22 cellular contexts compared by ENCODE assay signal in the genomic region with DNA sequence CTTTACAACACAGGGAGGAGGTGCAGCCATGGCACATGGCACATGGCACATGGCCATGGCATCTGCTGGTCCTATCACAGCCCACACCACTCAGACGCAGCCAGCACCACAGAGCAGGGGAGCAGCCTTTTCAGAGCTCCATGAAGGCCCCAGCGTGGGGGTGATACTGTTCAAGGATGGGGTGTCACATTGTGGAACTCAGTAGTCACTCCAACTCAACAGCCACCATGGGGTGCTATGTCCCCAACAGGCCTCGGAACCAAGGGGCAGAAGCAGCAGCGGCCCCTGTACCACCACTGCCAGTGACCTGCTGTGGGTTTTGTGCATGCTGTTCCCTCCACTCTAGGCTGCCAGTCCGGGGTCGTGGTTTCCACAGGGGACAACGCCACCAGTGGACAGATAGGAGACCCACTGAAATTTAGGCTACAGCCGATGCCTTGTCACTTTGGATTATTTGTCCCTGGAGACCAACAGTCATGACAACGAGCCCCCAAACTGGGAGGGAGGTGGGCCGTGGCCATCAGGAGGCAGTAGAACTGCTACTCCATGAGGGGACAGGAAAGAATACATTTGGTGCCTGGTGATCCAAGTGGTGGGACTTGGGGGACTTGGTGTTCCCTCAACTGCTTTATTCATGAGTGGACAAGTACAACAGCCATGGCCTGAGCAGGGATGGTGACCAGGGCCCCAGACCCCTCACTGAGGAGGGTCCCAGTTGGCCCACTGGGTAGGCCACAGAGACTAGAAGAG. TPM values are rescaled to one million over a fixed set of nuclear protein-coding genes. Genes with fewer than 3 reads are reported as not detected.
A peak's percentile ranks its signal among the peaks of the same experiment; 100 is the strongest.
DNase-seq lines count a peak whose midpoint lies in the region; ATAC-seq, FAIRE-seq and TF ChIP-seq lines count a peak whose summit lies in the region.
"Had no signal": no experiment of that assay in that cellular context is flagged by ENCODE, and none has a peak within 500 bp of the region (broad histone marks: within the 10 kb centered on the region; RNA-seq: fewer than 3 reads in every experiment).

No MANE protein-coding gene starts in this region.

- peak overlapping the region; percentile 31 for H2BK12ac ChIP-seq in neuronal stem cell (ENCODE audit: low read length)

- WGBS in HepG2 (ENCODE audit: low lambda C conversion rate): 13% methylated on average over 6 of the region's 10 CpGs
- no CpG with 5 or more reads among the region's 10 CpGs for WGBS in neuronal stem cell (ENCODE audit: extremely low coverage in 2 of 2, insufficient read length in 2 of 2, insufficient replicate concordance in 1 of 2), 2 donors
- 81 to 86% methylated on average over 8 to 10 of the region's 10 CpGs for WGBS in testis, 2 donors

- H3K4me3 ChIP-seq in HepG2 (replicated peaks in 1 of 3; ENCODE audit: insufficient read depth in 1 of 3, low read depth in 2 of 3, low read length in 3 of 3) (no peak overlapping the region), neuronal stem cell (ENCODE audit: low read length in 2 of 2) (peak overlapping the region in 1 of 2 donors; percentile 38), testis (no peak overlapping the region)
- H3K4me3 ChIP-seq: A549 had no signal

- ATAC-seq in HepG2: no peak
- ATAC-seq: A549 had no signal

- peak overlapping the region; percentile 67 for H2BK5ac ChIP-seq in neuronal stem cell (ENCODE audit: low read length)

- TF ChIP-seq CTCF in HepG2 (CRISPR knock-in tag; IDR thresholded peaks at IDR 0.05) (no peak), testis (IDR thresholded peaks at IDR 0.05) (no peak)

- H3K18ac ChIP-seq in neuronal stem cell (ENCODE audit: low read length): peak overlapping the region; percentile 87

- no peaks in the 10 kb centered on the region for H4K20me1 ChIP-seq in HepG2 (ENCODE audit: insufficient read depth, low read length)

- DNase-seq in activated CD8-positive, alpha-beta memory T cell treated with anti-CD3 and anti-CD28 coated beads, Interleukin-2, amount 50 U/mL, for 48 hours: peak; percentile 18
- DNase-seq in activated CD8-positive, alpha-beta memory T cell treated with anti-CD3 and anti-CD28 coated beads, Interleukin-2, amount 50 U/mL, for 4 hours: no peak
- DNase-seq in HepG2 (ENCODE audit: low spot score): no peak
- DNase-seq in neuronal stem cell (ENCODE audit: low spot score): no peak
- DNase-seq in anterior cingulate cortex (lab: John Stamatoyannopoulos, UW): no peak
- DNase-seq in testis: no peak
- no peak for DNase-seq in stimulated activated CD4-positive, alpha-beta T cell treated with anti-CD3 and anti-CD28 coated beads, Interleukin-4, amount 100 ng/mL, for 24 hours
- DNase-seq: AML-193; Caco-2; CD4-positive, alpha-beta T cell; DMS153; DMS79; GDM1; GOT3; H9 had no signal

- FAIRE-seq in HepG2 (lab: Jason Lieb, UNC): no peak
- FAIRE-seq: A549, GM12892, GM18507 had no signal

- H4K8ac ChIP-seq in neuronal stem cell (ENCODE audit: low read depth, low read length): no peak overlapping the region

- CTCF ChIA-PET in HepG2 (lab: Yijun Ruan, JAX; ENCODE audit: low intra/inter-chr PET ratio, low total read pairs): no interaction called here

- TF ChIP-seq POLR2A in HepG2 (IDR thresholded peaks at IDR 0.05; ENCODE audit: insufficient read depth in 1 of 2, low read depth in 2 of 2, low read length in 2 of 2): no peak
- TF ChIP-seq POLR2A in testis (IDR thresholded peaks at IDR 0.05): no peak

- H3K27me3 ChIP-seq in HepG2 (ENCODE audit: control insufficient read depth in 1 of 2, insufficient read depth in 2 of 2, low read length in 2 of 2): peaks cover 0 to 20% of the 10 kb centered on the region in 2 experiments; a peak in 4 of 5 replicates
- peaks cover 0 to 3% (median 2%) of the 10 kb centered on the region in 3 experiments for H3K27me3 ChIP-seq in neuronal stem cell (ENCODE audit: control insufficient read depth in 3 of 3, insufficient read depth in 3 of 3, low read depth in 1 of 3, low read length in 3 of 3)
- H3K27me3 ChIP-seq in testis: no peaks in the 10 kb centered on the region

- TF ChIP-seq EP300 in HepG2 (IDR thresholded peaks at IDR 0.05; ENCODE audit: low read depth in 2 of 2, low read length in 2 of 2): no peak
- TF ChIP-seq EP300 in HepG2 (CRISPR knock-in tag; IDR thresholded peaks at IDR 0.05; ENCODE audit: borderline replicate concordance): no peak

- no peaks in the 10 kb centered on the region for H3K4me1 ChIP-seq in HepG2 (ENCODE audit: insufficient read depth, low read length)
- H3K4me1 ChIP-seq in neuronal stem cell (ENCODE audit: control insufficient read depth in 2 of 2, insufficient read depth in 1 of 2, low read depth in 1 of 2, low read length in 2 of 2): no peaks in the 10 kb centered on the region
- peaks cover 3% of the 10 kb centered on the region for H3K4me1 ChIP-seq in testis
- H3K4me1 ChIP-seq: A549 had no signal

- no peak for TF ChIP-seq RAD21 in HepG2 (CRISPR knock-in tag; IDR thresholded peaks at IDR 0.05)

- H3K14ac ChIP-seq in neuronal stem cell (ENCODE audit: low read length): peak overlapping the region; percentile 63

- no TSS peak for BruUV-seq in HepG2 (replicated peaks; lab: Mats Ljungman, UMichigan)

- POLR2A ChIA-PET in HepG2 (lab: Yijun Ruan, JAX): no interaction called here

- H2BK15ac ChIP-seq in neuronal stem cell (ENCODE audit: low read length): peak overlapping the region; percentile 46

- in situ Hi-C loops in HepG2 (cut with HindIII; ENCODE audit: extremely low pct_ligation_motif_present, low pct_unique_long_range_greater_than_20kb): no loop called here

- H3K79me2 ChIP-seq in HepG2 (ENCODE audit: insufficient read depth, low read length): no peaks in the 10 kb centered on the region

- H2AFZ ChIP-seq in HepG2 (ENCODE audit: low read length) (no peak overlapping the region), neuronal stem cell (ENCODE audit: low read length) (no peak overlapping the region)

- H3K36me3 ChIP-seq in HepG2 (replicated peaks in 1 of 2; ENCODE audit: control insufficient read depth in 1 of 2, insufficient read depth in 2 of 2, low read length in 2 of 2) (no peaks in the 10 kb centered on the region), neuronal stem cell (replicated peaks in 1 of 2; ENCODE audit: control insufficient read depth in 2 of 2, insufficient read depth in 2 of 2, low read length in 2 of 2) (no peaks in the 10 kb centered on the region), testis (ENCODE audit: low read depth, missing control alignments) (no peaks in the 10 kb centered on the region)

- no peak overlapping the region for H3K9ac ChIP-seq in HepG2 (ENCODE audit: insufficient read depth, low read depth, low read length)
- H3K9ac ChIP-seq in neuronal stem cell (ENCODE audit: low read depth, low read length, poor library complexity): peak overlapping the region; percentile 55

- peak overlapping the region; percentile 66 for H3K23ac ChIP-seq in neuronal stem cell (ENCODE audit: low read depth, low read length, poor library complexity)

- H3K4ac ChIP-seq in neuronal stem cell (ENCODE audit: low read length): no peak overlapping the region

- H4K91ac ChIP-seq in neuronal stem cell (ENCODE audit: low read depth, low read length, poor library complexity): peak overlapping the region; percentile 65

- no peak overlapping the region for H3K4me2 ChIP-seq in HepG2 (ENCODE audit: low read depth, low read length)
- no peak overlapping the region for H3K4me2 ChIP-seq in neuronal stem cell (ENCODE audit: insufficient read depth, low read length, poor library complexity, severe bottlenecking)
- H3K4me2 ChIP-seq: A549 had no signal

- peaks cover 3% of the 10 kb centered on the region for H3K79me1 ChIP-seq in neuronal stem cell (ENCODE audit: low read depth, low read length)

- intact Hi-C loops in HepG2 (cut with micrococcal nuclease; ENCODE audit: unreplicated experiment): no loop called here
- intact Hi-C loops in testis (cut with DNase I; ENCODE audit: low total_unique reads): no loop called here

- H3K27ac ChIP-seq in HepG2 (ENCODE audit: extremely low read length, insufficient read depth, low read length) (no peak overlapping the region), neuronal stem cell (replicated peaks; ENCODE audit: low read length) (no peak overlapping the region), testis (no peak overlapping the region)
- H3K27ac ChIP-seq: 22Rv1, A549, C4-2B had no signal

- no peaks in the 10 kb centered on the region for H3K9me3 ChIP-seq in HepG2 (ENCODE audit: low read length)
- peaks cover 0 to 24% of the 10 kb centered on the region in 2 donors for H3K9me3 ChIP-seq in neuronal stem cell (replicated peaks in 1 of 2; ENCODE audit: control insufficient read depth in 2 of 2, insufficient read depth in 1 of 2, low read depth in 1 of 2, low read length in 2 of 2)
- no peaks in the 10 kb centered on the region for H3K9me3 ChIP-seq in testis

- H2BK120ac ChIP-seq in neuronal stem cell (ENCODE audit: low read depth, low read length): peak overlapping the region; percentile 21

- peak overlapping the region; percentile 67 for H2AK5ac ChIP-seq in neuronal stem cell (ENCODE audit: low read depth, low read length)

RNA-seq across cellular contexts. Expression of a gene that starts 30.3 kb away (rescaled TPM):
- total RNA-seq in HepG2 (2016; rRNA removed; fragmentation: Illumina TruSeq; extraction: Trizol) (not detected in 2 replicates), testis (100 to 1,000 TPM; 541 to 829 TPM)
- not detected in 2 replicates for total RNA-seq in HepG2 (2016; cell fraction: cytosol; rRNA removed; fragmentation: Illumina TruSeq; extraction: Trizol; ENCODE audit: low read depth)
- not detected in 2 replicates for total RNA-seq in HepG2 (2016; cell fraction: insoluble cytoplasmic fraction; rRNA removed; fragmentation: Illumina TruSeq; extraction: Trizol)
- not detected in 2 replicates for total RNA-seq in HepG2 (2016; cell fraction: membrane; rRNA removed; fragmentation: Illumina TruSeq; extraction: Trizol)
- not detected in 2 replicates for total RNA-seq in HepG2 (2016; cell fraction: nucleus; rRNA removed; fragmentation: Illumina TruSeq; extraction: Trizol)
- polyA plus RNA-seq in HepG2 (2011; rRNA removed) (not detected in 2 replicates), testis (ENCODE audit: insufficient read depth, low read depth, low replicate concordance) (665 TPM)
- polyA plus RNA-seq in HepG2 (2011; cell fraction: cytosol; rRNA removed): 0.05 TPM in 2 replicates
- polyA plus RNA-seq in HepG2 (2011; cell fraction: nucleus; rRNA removed): 0.26 TPM in 1 of 2 replicates, not detected in the other
- polyA plus RNA-seq in HepG2 (2012): not detected in 2 replicates
- not detected in 2 replicates for polyA plus RNA-seq in HepG2 (2016; cell fraction: cytosol; fragmentation: Illumina TruSeq; extraction: Trizol; ENCODE audit: low read depth)
- not detected in 2 replicates for polyA plus RNA-seq in HepG2 (2016; cell fraction: insoluble cytoplasmic fraction; fragmentation: Illumina TruSeq; extraction: Trizol; ENCODE audit: low read depth)
- not detected in 2 replicates for polyA plus RNA-seq in HepG2 (2016; cell fraction: membrane; fragmentation: Illumina TruSeq; extraction: Trizol; ENCODE audit: low read depth)
- polyA plus RNA-seq in HepG2 (2016; cell fraction: nucleus; fragmentation: Illumina TruSeq; extraction: Trizol; ENCODE audit: insufficient read depth, low read depth): not detected in 2 replicates
- 0.72 and 103 TPM in 2 replicates for polyA minus RNA-seq in HepG2 (2011; rRNA and poly(A)+ RNA removed; ENCODE audit: low replicate concordance)
- 0.70 TPM in 1 of 2 replicates, not detected in the other for polyA minus RNA-seq in HepG2 (2011; cell fraction: cytosol; rRNA and poly(A)+ RNA removed)
- polyA minus RNA-seq in HepG2 (2011; cell fraction: nucleus; rRNA and poly(A)+ RNA removed): 0.52 TPM in 1 of 2 replicates, not detected in the other
- polyA plus RNA-seq in neuronal stem cell (2013, experiment 1 of 2): 200 TPM
- 195 TPM for polyA plus RNA-seq in neuronal stem cell (2013, experiment 2 of 2)

RNA-seq across cellular contexts. Expression of a gene that starts 44.9 kb away (rescaled TPM):
- total RNA-seq in HepG2 (2016; rRNA removed; fragmentation: Illumina TruSeq; extraction: Trizol) (0.09 TPM in 1 of 2 replicates, not detected in the other), testis (1 to 10 TPM; 1.0 to 1.1 TPM)
- total RNA-seq in HepG2 (2016; cell fraction: cytosol; rRNA removed; fragmentation: Illumina TruSeq; extraction: Trizol; ENCODE audit: low read depth): not detected in 2 replicates
- total RNA-seq in HepG2 (2016; cell fraction: insoluble cytoplasmic fraction; rRNA removed; fragmentation: Illumina TruSeq; extraction: Trizol): 0.24 TPM in 1 of 2 replicates, not detected in the other
- not detected in 2 replicates for total RNA-seq in HepG2 (2016; cell fraction: membrane; rRNA removed; fragmentation: Illumina TruSeq; extraction: Trizol)
- total RNA-seq in HepG2 (2016; cell fraction: nucleus; rRNA removed; fragmentation: Illumina TruSeq; extraction: Trizol): 0.31 and 0.53 TPM in 2 replicates
- polyA plus RNA-seq in HepG2 (2011; rRNA removed) (0.39 and 0.70 TPM in 2 replicates), testis (ENCODE audit: insufficient read depth, low read depth, low replicate concordance) (1.5 TPM)
- polyA plus RNA-seq in HepG2 (2011; cell fraction: cytosol; rRNA removed): 0.18 and 0.34 TPM in 2 replicates
- polyA plus RNA-seq in HepG2 (2011; cell fraction: nucleus; rRNA removed): 2.2 and 7.0 TPM in 2 replicates
- polyA plus RNA-seq in HepG2 (2012): 0.51 and 1.2 TPM in 2 replicates
- not detected in 2 replicates for polyA plus RNA-seq in HepG2 (2016; cell fraction: cytosol; fragmentation: Illumina TruSeq; extraction: Trizol; ENCODE audit: low read depth)
- not detected in 2 replicates for polyA plus RNA-seq in HepG2 (2016; cell fraction: insoluble cytoplasmic fraction; fragmentation: Illumina TruSeq; extraction: Trizol; ENCODE audit: low read depth)
- polyA plus RNA-seq in HepG2 (2016; cell fraction: membrane; fragmentation: Illumina TruSeq; extraction: Trizol; ENCODE audit: low read depth): not detected in 2 replicates
- polyA plus RNA-seq in HepG2 (2016; cell fraction: nucleus; fragmentation: Illumina TruSeq; extraction: Trizol; ENCODE audit: insufficient read depth, low read depth): 0.19 and 0.56 TPM in 2 replicates
- polyA minus RNA-seq in HepG2 (2011; rRNA and poly(A)+ RNA removed; ENCODE audit: low replicate concordance): 0.07 and 1.3 TPM in 2 replicates
- not detected in 2 replicates for polyA minus RNA-seq in HepG2 (2011; cell fraction: cytosol; rRNA and poly(A)+ RNA removed)
- polyA minus RNA-seq in HepG2 (2011; cell fraction: nucleus; rRNA and poly(A)+ RNA removed): 0.90 TPM in 1 of 2 replicates, not detected in the other
- not detected for polyA plus RNA-seq in neuronal stem cell (2013, experiment 1 of 2)
- 0.01 TPM for polyA plus RNA-seq in neuronal stem cell (2013, experiment 2 of 2)
- total RNA-seq: Daoy, H9 had no signal
- polyA plus RNA-seq: A549 had no signal

RNA-seq across cellular contexts. Expression of a gene that starts 45.0 kb away (rescaled TPM):
- not detected in 2 replicates for total RNA-seq in HepG2 (2016; rRNA removed; fragmentation: Illumina TruSeq; extraction: Trizol)
- not detected in 2 replicates for total RNA-seq in HepG2 (2016; cell fraction: cytosol; rRNA removed; fragmentation: Illumina TruSeq; extraction: Trizol; ENCODE audit: low read depth)
- total RNA-seq in HepG2 (2016; cell fraction: insoluble cytoplasmic fraction; rRNA removed; fragmentation: Illumina TruSeq; extraction: Trizol): not detected in 2 replicates
- total RNA-seq in HepG2 (2016; cell fraction: membrane; rRNA removed; fragmentation: Illumina TruSeq; extraction: Trizol): not detected in 2 replicates
- not detected in 2 replicates for total RNA-seq in HepG2 (2016; cell fraction: nucleus; rRNA removed; fragmentation: Illumina TruSeq; extraction: Trizol)
- 0.03 and 0.08 TPM in 2 replicates for polyA plus RNA-seq in HepG2 (2011; rRNA removed)
- 0.04 TPM in 1 of 2 replicates, not detected in the other for polyA plus RNA-seq in HepG2 (2011; cell fraction: cytosol; rRNA removed)
- polyA plus RNA-seq in HepG2 (2011; cell fraction: nucleus; rRNA removed): 0.09 and 0.11 TPM in 2 replicates
- not detected in 2 replicates for polyA plus RNA-seq in HepG2 (2012)
- not detected in 2 replicates for polyA plus RNA-seq in HepG2 (2016; cell fraction: cytosol; fragmentation: Illumina TruSeq; extraction: Trizol; ENCODE audit: low read depth)
- polyA plus RNA-seq in HepG2 (2016; cell fraction: insoluble cytoplasmic fraction; fragmentation: Illumina TruSeq; extraction: Trizol; ENCODE audit: low read depth): not detected in 2 replicates
- not detected in 2 replicates for polyA plus RNA-seq in HepG2 (2016; cell fraction: membrane; fragmentation: Illumina TruSeq; extraction: Trizol; ENCODE audit: low read depth)
- not detected in 2 replicates for polyA plus RNA-seq in HepG2 (2016; cell fraction: nucleus; fragmentation: Illumina TruSeq; extraction: Trizol; ENCODE audit: insufficient read depth, low read depth)
- polyA minus RNA-seq in HepG2 (2011; rRNA and poly(A)+ RNA removed; ENCODE audit: low replicate concordance): 0.12 TPM in 1 of 2 replicates, not detected in the other
- polyA minus RNA-seq in HepG2 (2011; cell fraction: cytosol; rRNA and poly(A)+ RNA removed): not detected in 2 replicates
- not detected in 2 replicates for polyA minus RNA-seq in HepG2 (2011; cell fraction: nucleus; rRNA and poly(A)+ RNA removed)
- polyA plus RNA-seq in neuronal stem cell (2013, experiment 1 of 2): not detected
- polyA plus RNA-seq in neuronal stem cell (2013, experiment 2 of 2): not detected
- total RNA-seq in testis: under 1 TPM; 0.12 to 0.47 TPM
- polyA plus RNA-seq in testis (ENCODE audit: insufficient read depth, low read depth, low replicate concordance): 0.88 TPM
- total RNA-seq: H9 had no signal
- polyA plus RNA-seq: A549, BJ had no signal

RNA-seq across cellular contexts. Expression of a gene that starts 53.8 kb away (rescaled TPM):
- total RNA-seq in HepG2 (2016; rRNA removed; fragmentation: Illumina TruSeq; extraction: Trizol) (51.5 and 58.6 TPM in 2 replicates), testis (10 to 100 TPM; 87.4 to 95.5 TPM)
- total RNA-seq in HepG2 (2016; cell fraction: cytosol; rRNA removed; fragmentation: Illumina TruSeq; extraction: Trizol; ENCODE audit: low read depth): 48.9 and 55.7 TPM in 2 replicates
- total RNA-seq in HepG2 (2016; cell fraction: insoluble cytoplasmic fraction; rRNA removed; fragmentation: Illumina TruSeq; extraction: Trizol): 51.6 and 61.0 TPM in 2 replicates
- 52.4 and 71.0 TPM in 2 replicates for total RNA-seq in HepG2 (2016; cell fraction: membrane; rRNA removed; fragmentation: Illumina TruSeq; extraction: Trizol)
- 29.5 and 34.5 TPM in 2 replicates for total RNA-seq in HepG2 (2016; cell fraction: nucleus; rRNA removed; fragmentation: Illumina TruSeq; extraction: Trizol)
- polyA plus RNA-seq in HepG2 (2011; rRNA removed) (16.2 and 20.5 TPM in 2 replicates), testis (ENCODE audit: insufficient read depth, low read depth, low replicate concordance) (133 TPM)
- polyA plus RNA-seq in HepG2 (2011; cell fraction: cytosol; rRNA removed): 13.8 and 24.4 TPM in 2 replicates
- polyA plus RNA-seq in HepG2 (2011; cell fraction: nucleus; rRNA removed): 33.5 and 35.1 TPM in 2 replicates
- polyA plus RNA-seq in HepG2 (2012): 17.3 and 21.8 TPM in 2 replicates
- 29.9 and 32.8 TPM in 2 replicates for polyA plus RNA-seq in HepG2 (2016; cell fraction: cytosol; fragmentation: Illumina TruSeq; extraction: Trizol; ENCODE audit: low read depth)
- 34.6 and 35.0 TPM in 2 replicates for polyA plus RNA-seq in HepG2 (2016; cell fraction: insoluble cytoplasmic fraction; fragmentation: Illumina TruSeq; extraction: Trizol; ENCODE audit: low read depth)
- polyA plus RNA-seq in HepG2 (2016; cell fraction: membrane; fragmentation: Illumina TruSeq; extraction: Trizol; ENCODE audit: low read depth): 34.0 and 36.0 TPM in 2 replicates
- 42.1 and 44.0 TPM in 2 replicates for polyA plus RNA-seq in HepG2 (2016; cell fraction: nucleus; fragmentation: Illumina TruSeq; extraction: Trizol; ENCODE audit: insufficient read depth, low read depth)
- 19.1 and 32.1 TPM in 2 replicates for polyA minus RNA-seq in HepG2 (2011; rRNA and poly(A)+ RNA removed; ENCODE audit: low replicate concordance)
- polyA minus RNA-seq in HepG2 (2011; cell fraction: cytosol; rRNA and poly(A)+ RNA removed): 12.8 and 15.7 TPM in 2 replicates
- polyA minus RNA-seq in HepG2 (2011; cell fraction: nucleus; rRNA and poly(A)+ RNA removed): 26.6 and 27.8 TPM in 2 replicates
- polyA plus RNA-seq in neuronal stem cell (2013, experiment 1 of 2): 50.8 TPM
- polyA plus RNA-seq in neuronal stem cell (2013, experiment 2 of 2): 54.1 TPM

Comparison
In these comparisons a context has a peak if more than half of its experiments do, and no peak if none do; other contexts are left out.
1. RNA of a gene that starts 30.3 kb away (total RNA-seq): 541 to 829 TPM in testis; not detected in HepG2; every median in the first group is over 100 times any median in the second.